Comparison of ENCODE assay signal across 8 cellular contexts in genomic region chr6:157667211-157668033, GRCh38.
DNase-seq lines count a peak whose midpoint lies in the region; ATAC-seq and TF ChIP-seq lines count a peak whose summit lies in the region.

No MANE protein-coding gene starts in this region.

- no peaks in the 10 kb centered on the region for H3K9me3 ChIP-seq in iPS DF 6.9 (ENCODE audit: control insufficient read depth, insufficient read depth, low read length)

- peaks cover 19 to 20% (median 19%) of the 10 kb centered on the region in 3 donors for H3K4me1 Mint-ChIP-seq in T-cell

- in situ Hi-C loops in ACHN (cut with HindIII; ENCODE audit: low pct_ligation_motif_present, low pct_unique_long_range_greater_than_20kb, low sequenced_read_pairs), result no loop called here

- CTCF ChIA-PET in T-cell (lab: Charles Lee), result interaction anchor here (0.5 to 3.4 kb wide), 9 partner anchors 43 to 575 kb away, joined by 3 to 29 read pairs (median 4); no protein-coding TSS in a partner anchor

- no peaks in the 10 kb centered on the region for H3K36me3 ChIP-seq in iPS DF 6.9 (ENCODE audit: control insufficient read depth, insufficient read depth, low read length)

- DNase-seq in ACHN (peak; percentile 59), MV-4-11 (lab: John Stamatoyannopoulos, UW) (peak; percentile 87), T-cell (peak in 31 of 34 experiments; percentile 20 to 62 (median 43)), astrocyte of the hippocampus (ENCODE audit: low read depth, low spot score) (peak; percentile 84), iPS DF 6.9 (ENCODE audit: low read depth, low spot score) (peak; percentile 41)
- peak; percentile 21 to 31 for DNase-seq in stimulated activated CD4-positive, alpha-beta T cell treated with anti-CD3 and anti-CD28 coated beads, Interleukin-1b, Interleukin-23, amount 100 ng/mL, for 1 hour (ENCODE audit: low read depth in 2 of 2)

- no peaks in the 10 kb centered on the region for H3K9me3 Mint-ChIP-seq in T-cell

- ATAC-seq in T-cell (replicated peaks in 1 of 4) (peak; percentile 46 to 69 (median 58)), GM21825 (IDR thresholded peaks at IDR 0.05; ENCODE audit: unreplicated experiment) (no peak)

- H3K4me1 ChIP-seq in iPS DF 6.9 (ENCODE audit: control insufficient read depth, insufficient read depth, low read length), result peaks cover 4% of the 10 kb centered on the region; the same call in 1 of the 2 replicates

- no peak overlapping the region for H3K27ac Mint-ChIP-seq in T-cell

- H3K4me3 Mint-ChIP-seq in T-cell, result no peak overlapping the region

- no peak overlapping the region for H3K4me3 ChIP-seq in GM12875 (ENCODE audit: low read depth, low read length)
- no peak overlapping the region for H3K4me3 ChIP-seq in iPS DF 6.9 (ENCODE audit: low read length)

- peak; percentile 72 for TF ChIP-seq CTCF in GM12875 (IDR thresholded peaks at IDR 0.05; ENCODE audit: borderline replicate concordance, insufficient read depth, low read depth, low read length)

- H3K27ac ChIP-seq in iPS DF 6.9 (ENCODE audit: low read length), result no peak overlapping the region

- 100% methylated on average over 1 of the region's 12 CpGs for WGBS in iPS DF 6.9 (ENCODE audit: insufficient coverage, insufficient read length)

- H3K36me3 Mint-ChIP-seq in T-cell, result no peaks in the 10 kb centered on the region

- POLR2A ChIA-PET in T-cell (lab: Charles Lee), result interaction anchor here in 1 of 2 donors (0.5 kb wide), 1 partner anchor 1004 kb away, joined by 4 read pairs; no protein-coding TSS in a partner anchor

- peaks cover 0 to 4% of the 10 kb centered on the region in 2 donors for H3K27me3 Mint-ChIP-seq in T-cell

- H3K27me3 ChIP-seq in iPS DF 6.9 (ENCODE audit: control insufficient read depth, insufficient read depth, low read length), result no peaks in the 10 kb centered on the region

Comparison
In these comparisons a context has a peak if more than half of its experiments do, and no peak if none do; other contexts are left out.
1. DNase-seq: peak in every context shown above with its lines; median percentile 87 in MV-4-11; 84 in astrocyte of the hippocampus; 59 in ACHN; 43 in T-cell; 41 in iPS DF 6.9; 26 in stimulated activated CD4-positive, alpha-beta T cell treated with anti-CD3 and anti-CD28 coated beads, Interleukin-1b, Interleukin-23, amount 100 ng/mL, for 1 hour.